2 cellular contexts compared by ENCODE assay signal in the genomic region with DNA sequence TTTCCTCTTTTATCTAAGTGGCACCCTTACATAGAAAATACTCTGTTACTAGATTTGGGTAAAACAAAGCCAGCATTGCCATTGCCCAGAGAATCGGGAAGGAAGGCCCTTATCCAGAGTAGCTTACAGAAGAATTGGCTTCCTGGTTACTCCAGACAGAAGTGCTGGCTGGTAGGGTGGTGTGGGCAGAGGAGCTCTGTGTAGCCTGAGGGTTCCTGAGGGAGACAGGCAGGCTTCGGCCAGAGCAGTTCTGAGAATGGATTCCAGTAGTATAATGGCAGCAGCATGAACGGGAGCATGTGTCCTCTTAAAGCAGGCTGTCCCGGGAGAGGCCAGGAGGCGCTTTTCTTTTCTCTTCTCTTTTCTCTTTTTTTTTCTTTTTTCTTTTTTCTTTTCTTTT.
TF ChIP-seq lines count a peak whose summit lies in the region.

No MANE protein-coding gene starts in this region.

TF ChIP-seq in SK-N-SH, 30 proteins besides CTCF, POLR2A, EP300 and RAD21 (continued from another document):
- TF ChIP-seq MEF2A (IDR thresholded peaks at IDR 0.05; ENCODE audit: borderline replicate concordance, low read depth) (no peak), FOXJ3 (CRISPR knock-in tag; IDR thresholded peaks at IDR 0.05) (no peak), SIN3A (IDR thresholded peaks at IDR 0.05; ENCODE audit: borderline replicate concordance, low read depth, low read length) (no peak), MXI1 (IDR thresholded peaks at IDR 0.05; ENCODE audit: low read depth, low read length) (no peak), RCOR1 (IDR thresholded peaks at IDR 0.05; ENCODE audit: low read length) (no peak), FOXM1 (IDR thresholded peaks at IDR 0.05; ENCODE audit: low read depth) (no peak), EZH2phosphoT487 (IDR thresholded peaks at IDR 0.05; ENCODE audit: borderline replicate concordance, low read depth) (no peak), RFX5 (IDR thresholded peaks at IDR 0.05; ENCODE audit: low read length) (no peak), POLR2AphosphoS5 (IDR thresholded peaks at IDR 0.05; ENCODE audit: low read depth, low read length) (no peak), SMC3 (IDR thresholded peaks at IDR 0.05; ENCODE audit: low read depth, low read length) (no peak), TAF1 (IDR thresholded peaks at IDR 0.05; ENCODE audit: borderline replicate concordance, low read depth, low read length) (no peak)
- TF ChIP-seq, protein P1, sequence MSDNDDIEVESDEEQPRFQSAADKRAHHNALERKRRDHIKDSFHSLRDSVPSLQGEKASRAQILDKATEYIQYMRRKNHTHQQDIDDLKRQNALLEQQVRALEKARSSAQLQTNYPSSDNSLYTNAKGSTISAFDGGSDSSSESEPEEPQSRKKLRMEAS (IDR thresholded peaks at IDR 0.05; ENCODE audit: low read depth), result no peak
- TF ChIP-seq, protein P2, sequence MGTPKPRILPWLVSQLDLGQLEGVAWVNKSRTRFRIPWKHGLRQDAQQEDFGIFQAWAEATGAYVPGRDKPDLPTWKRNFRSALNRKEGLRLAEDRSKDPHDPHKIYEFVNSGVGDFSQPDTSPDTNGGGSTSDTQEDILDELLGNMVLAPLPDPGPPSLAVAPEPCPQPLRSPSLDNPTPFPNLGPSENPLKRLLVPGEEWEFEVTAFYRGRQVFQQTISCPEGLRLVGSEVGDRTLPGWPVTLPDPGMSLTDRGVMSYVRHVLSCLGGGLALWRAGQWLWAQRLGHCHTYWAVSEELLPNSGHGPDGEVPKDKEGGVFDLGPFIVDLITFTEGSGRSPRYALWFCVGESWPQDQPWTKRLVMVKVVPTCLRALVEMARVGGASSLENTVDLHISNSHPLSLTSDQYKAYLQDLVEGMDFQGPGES (IDR thresholded peaks at IDR 0.05; ENCODE audit: low read depth, low read length), result no peak
- TF ChIP-seq, protein P3, sequence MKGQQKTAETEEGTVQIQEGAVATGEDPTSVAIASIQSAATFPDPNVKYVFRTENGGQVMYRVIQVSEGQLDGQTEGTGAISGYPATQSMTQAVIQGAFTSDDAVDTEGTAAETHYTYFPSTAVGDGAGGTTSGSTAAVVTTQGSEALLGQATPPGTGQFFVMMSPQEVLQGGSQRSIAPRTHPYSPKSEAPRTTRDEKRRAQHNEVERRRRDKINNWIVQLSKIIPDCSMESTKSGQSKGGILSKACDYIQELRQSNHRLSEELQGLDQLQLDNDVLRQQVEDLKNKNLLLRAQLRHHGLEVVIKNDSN (IDR thresholded peaks at IDR 0.05; ENCODE audit: borderline replicate concordance, low read depth), result no peak
- TF ChIP-seq, protein P4, sequence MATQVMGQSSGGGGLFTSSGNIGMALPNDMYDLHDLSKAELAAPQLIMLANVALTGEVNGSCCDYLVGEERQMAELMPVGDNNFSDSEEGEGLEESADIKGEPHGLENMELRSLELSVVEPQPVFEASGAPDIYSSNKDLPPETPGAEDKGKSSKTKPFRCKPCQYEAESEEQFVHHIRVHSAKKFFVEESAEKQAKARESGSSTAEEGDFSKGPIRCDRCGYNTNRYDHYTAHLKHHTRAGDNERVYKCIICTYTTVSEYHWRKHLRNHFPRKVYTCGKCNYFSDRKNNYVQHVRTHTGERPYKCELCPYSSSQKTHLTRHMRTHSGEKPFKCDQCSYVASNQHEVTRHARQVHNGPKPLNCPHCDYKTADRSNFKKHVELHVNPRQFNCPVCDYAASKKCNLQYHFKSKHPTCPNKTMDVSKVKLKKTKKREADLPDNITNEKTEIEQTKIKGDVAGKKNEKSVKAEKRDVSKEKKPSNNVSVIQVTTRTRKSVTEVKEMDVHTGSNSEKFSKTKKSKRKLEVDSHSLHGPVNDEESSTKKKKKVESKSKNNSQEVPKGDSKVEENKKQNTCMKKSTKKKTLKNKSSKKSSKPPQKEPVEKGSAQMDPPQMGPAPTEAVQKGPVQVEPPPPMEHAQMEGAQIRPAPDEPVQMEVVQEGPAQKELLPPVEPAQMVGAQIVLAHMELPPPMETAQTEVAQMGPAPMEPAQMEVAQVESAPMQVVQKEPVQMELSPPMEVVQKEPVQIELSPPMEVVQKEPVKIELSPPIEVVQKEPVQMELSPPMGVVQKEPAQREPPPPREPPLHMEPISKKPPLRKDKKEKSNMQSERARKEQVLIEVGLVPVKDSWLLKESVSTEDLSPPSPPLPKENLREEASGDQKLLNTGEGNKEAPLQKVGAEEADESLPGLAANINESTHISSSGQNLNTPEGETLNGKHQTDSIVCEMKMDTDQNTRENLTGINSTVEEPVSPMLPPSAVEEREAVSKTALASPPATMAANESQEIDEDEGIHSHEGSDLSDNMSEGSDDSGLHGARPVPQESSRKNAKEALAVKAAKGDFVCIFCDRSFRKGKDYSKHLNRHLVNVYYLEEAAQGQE (IDR thresholded peaks at IDR 0.05; ENCODE audit: low read depth, low read length), result no peak

TF ChIP-seq in SK-N-SH treated with all-trans-retinoic acid at 6 μM for 48 hours, 23 proteins besides CTCF, POLR2A, EP300 and RAD21:
- TF ChIP-seq, protein P5, sequence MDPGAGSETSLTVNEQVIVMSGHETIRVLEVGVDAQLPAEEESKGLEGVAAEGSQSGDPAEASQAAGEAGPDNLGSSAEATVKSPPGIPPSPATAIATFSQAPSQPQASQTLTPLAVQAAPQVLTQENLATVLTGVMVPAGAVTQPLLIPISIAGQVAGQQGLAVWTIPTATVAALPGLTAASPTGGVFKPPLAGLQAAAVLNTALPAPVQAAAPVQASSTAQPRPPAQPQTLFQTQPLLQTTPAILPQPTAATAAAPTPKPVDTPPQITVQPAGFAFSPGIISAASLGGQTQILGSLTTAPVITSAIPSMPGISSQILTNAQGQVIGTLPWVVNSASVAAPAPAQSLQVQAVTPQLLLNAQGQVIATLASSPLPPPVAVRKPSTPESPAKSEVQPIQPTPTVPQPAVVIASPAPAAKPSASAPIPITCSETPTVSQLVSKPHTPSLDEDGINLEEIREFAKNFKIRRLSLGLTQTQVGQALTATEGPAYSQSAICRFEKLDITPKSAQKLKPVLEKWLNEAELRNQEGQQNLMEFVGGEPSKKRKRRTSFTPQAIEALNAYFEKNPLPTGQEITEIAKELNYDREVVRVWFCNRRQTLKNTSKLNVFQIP (CRISPR knock-in tag; IDR thresholded peaks at IDR 0.05; ENCODE audit: borderline replicate concordance, low read depth), result no peak
- TF ChIP-seq, protein P6, sequence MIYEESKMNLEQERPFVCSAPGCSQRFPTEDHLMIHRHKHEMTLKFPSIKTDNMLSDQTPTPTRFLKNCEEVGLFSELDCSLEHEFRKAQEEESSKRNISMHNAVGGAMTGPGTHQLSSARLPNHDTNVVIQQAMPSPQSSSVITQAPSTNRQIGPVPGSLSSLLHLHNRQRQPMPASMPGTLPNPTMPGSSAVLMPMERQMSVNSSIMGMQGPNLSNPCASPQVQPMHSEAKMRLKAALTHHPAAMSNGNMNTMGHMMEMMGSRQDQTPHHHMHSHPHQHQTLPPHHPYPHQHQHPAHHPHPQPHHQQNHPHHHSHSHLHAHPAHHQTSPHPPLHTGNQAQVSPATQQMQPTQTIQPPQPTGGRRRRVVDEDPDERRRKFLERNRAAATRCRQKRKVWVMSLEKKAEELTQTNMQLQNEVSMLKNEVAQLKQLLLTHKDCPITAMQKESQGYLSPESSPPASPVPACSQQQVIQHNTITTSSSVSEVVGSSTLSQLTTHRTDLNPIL (CRISPR knock-in tag; IDR thresholded peaks at IDR 0.05; ENCODE audit: low read depth), result no peak
- TF ChIP-seq ZNF565 (CRISPR knock-in tag; conservative IDR thresholded peaks at IDR 0.05; ENCODE audit: low read depth) (no peak), BACH2 (CRISPR knock-in tag; IDR thresholded peaks at IDR 0.05; ENCODE audit: borderline replicate concordance) (no peak), ZNF70 (CRISPR knock-in tag; IDR thresholded peaks at IDR 0.05) (no peak), TCF4 (CRISPR knock-in tag; IDR thresholded peaks at IDR 0.05; ENCODE audit: borderline replicate concordance) (no peak), PPARA (CRISPR knock-in tag; IDR thresholded peaks at IDR 0.05; ENCODE audit: borderline replicate concordance) (no peak), RARB (CRISPR knock-in tag; IDR thresholded peaks at IDR 0.05) (no peak), OSR1 (CRISPR knock-in tag; IDR thresholded peaks at IDR 0.05) (no peak), ESRRG (CRISPR knock-in tag; IDR thresholded peaks at IDR 0.05) (no peak)
